Comparison of ENCODE assay signal across 8 cellular contexts in the genomic region with DNA sequence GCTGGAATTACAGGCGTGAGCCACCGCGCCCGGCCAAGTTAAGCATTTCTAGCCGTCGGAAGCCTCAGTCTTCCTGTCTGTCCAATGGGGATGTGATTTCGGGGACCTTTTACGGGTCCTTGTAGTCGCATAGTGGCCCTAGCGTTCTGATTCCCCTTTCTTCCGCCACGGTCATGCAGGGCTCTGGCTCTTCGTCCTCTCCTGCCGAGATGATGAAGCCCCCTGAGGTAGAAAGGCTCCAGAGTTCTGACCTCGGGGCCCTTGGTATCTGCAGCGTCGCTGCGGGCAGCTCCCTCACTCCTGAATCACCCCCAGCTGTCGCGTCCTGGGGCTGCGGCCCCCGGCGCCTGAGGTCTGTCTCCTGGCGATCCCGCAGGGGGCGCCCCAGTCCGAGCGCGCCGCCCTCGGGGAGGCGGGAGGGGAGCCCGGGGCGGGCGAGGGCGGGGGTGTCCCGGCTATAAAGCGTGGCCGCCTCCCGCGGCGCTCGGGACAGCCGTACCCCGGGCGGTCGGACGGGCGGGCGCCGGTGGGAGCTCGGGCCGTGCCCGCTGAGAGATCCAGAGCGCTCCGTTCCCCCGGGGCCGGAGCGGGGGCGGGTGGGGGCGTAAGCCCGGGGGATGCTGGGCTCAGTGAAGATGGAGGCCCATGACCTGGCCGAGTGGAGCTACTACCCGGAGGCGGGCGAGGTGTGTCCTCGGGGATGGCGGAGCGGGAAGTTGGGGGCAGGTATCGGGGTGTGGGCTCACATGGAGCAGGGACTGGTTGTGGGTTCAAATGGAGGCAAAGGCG. TPM values are rescaled to one million over a fixed set of nuclear protein-coding genes. Genes with fewer than 3 reads are reported as not detected.
A peak's percentile ranks its signal among the peaks of the same experiment; 100 is the strongest.
DNase-seq lines count a peak whose midpoint lies in the region; ATAC-seq and TF ChIP-seq lines count a peak whose summit lies in the region.

Gene FOXA3 (plus strand): TSS at position 487 of the 789 bp plus-strand sequence. CDS start 131 bp downstream, at position 618.

- H3K4me1 Mint-ChIP-seq in activated B cell treated with CpG ODN at 0.5 μM for 24 hours: peaks cover 37% of the 10 kb centered on the region

- H3K23ac ChIP-seq in mesendoderm (ENCODE audit: low read length): peak within 1 kb of the TSS; percentile 83

- peaks cover 9% of the 10 kb centered on the region for H3K4me1 ChIP-seq in mesendoderm (ENCODE audit: control insufficient read depth, low read depth, low read length)
- H3K4me1 ChIP-seq in stomach: peaks cover 24 to 43% (median 38%) of the 10 kb centered on the region in 4 donors

- POLR2A ChIA-PET in activated B cell treated with CpG ODN at 0.5 μM for 24 hours (lab: Charles Lee): interaction anchor here (0.6 to 2.5 kb wide), 22 partner anchors 9 to 849 kb away, joined by 3 to 33 read pairs (median 4); partner anchors contain the start of genes BLOC1S3, DMWD, FOSB and IRF2BP1

- no peak within 1 kb of the TSS for H2AK5ac ChIP-seq in mesendoderm (ENCODE audit: low read length)

- H3K27ac ChIP-seq in mesendoderm (ENCODE audit: low read depth, low read length) (peak within 1 kb of the TSS; percentile 47), stomach (peak within 1 kb of the TSS; percentile 78 to 96 (median 92))

- no peaks in the 10 kb centered on the region for H3K36me3 ChIP-seq in mesendoderm (ENCODE audit: control insufficient read depth, insufficient read depth, low read length)
- peaks cover 6 to 20% (median 12%) of the 10 kb centered on the region in 4 donors for H3K36me3 ChIP-seq in stomach

- peak within 1 kb of the TSS; percentile 85 for H3K4me3 ChIP-seq in mesendoderm (ENCODE audit: low read length)
- peak within 1 kb of the TSS; percentile 75 to 97 (median 90) for H3K4me3 ChIP-seq in stomach

- intact Hi-C loops in activated B cell treated with CpG ODN at 0.5 μM for 24 hours (cut with micrococcal nuclease) (loop anchor here (1.0 to 10.0 kb wide), 14 partner anchors 22 to 987 kb away; partner anchors contain the start of genes AP2S1, CCDC61, DMWD and GEMIN7), stomach (cut with DNase I; ENCODE audit: low total_unique reads) (no loop called here)

- peak; percentile 10 for ATAC-seq in activated B cell treated with CpG ODN at 0.5 μM for 24 hours (ENCODE audit: low read depth)

- TF ChIP-seq EP300 in stomach (IDR thresholded peaks at IDR 0.05): no peak

- no peak within 1 kb of the TSS for H4K5ac ChIP-seq in mesendoderm (ENCODE audit: low read length)

- no peak within 1 kb of the TSS for H2BK15ac ChIP-seq in mesendoderm (replicated peaks; ENCODE audit: low read depth)

- peak within 1 kb of the TSS; percentile 64 for H2BK5ac ChIP-seq in mesendoderm (ENCODE audit: low read length)

- H3K27me3 Mint-ChIP-seq in activated B cell treated with CpG ODN at 0.5 μM for 24 hours: peaks cover 19% of the 10 kb centered on the region

- peak within 1 kb of the TSS; percentile 97 for H3K56ac ChIP-seq in mesendoderm (ENCODE audit: low read length)

- CTCF ChIA-PET in activated B cell treated with CpG ODN at 0.5 μM for 24 hours (lab: Charles Lee): interaction anchor here (0.8 to 2.7 kb wide), 9 partner anchors 18 to 153 kb away, joined by 3 to 16 read pairs (median 4); partner anchors contain the start of genes MYPOP and SIX5

- in situ Hi-C loops in KBM-7 (cut with MboI; ENCODE audit: low pct_unique_long_range_greater_than_20kb, low sequenced_read_pairs): no loop called here

- H3K79me1 ChIP-seq in mesendoderm (ENCODE audit: low read length): peaks cover 15% of the 10 kb centered on the region

- H3K9me3 Mint-ChIP-seq in activated B cell treated with CpG ODN at 0.5 μM for 24 hours: no peaks in the 10 kb centered on the region

- peaks cover 47% of the 10 kb centered on the region for H3K79me2 ChIP-seq in mesendoderm (ENCODE audit: control insufficient read depth, insufficient read depth, low read length)

- H3K4me2 ChIP-seq in mesendoderm (ENCODE audit: low read length): peak within 1 kb of the TSS; percentile 70

- H3K4me3 Mint-ChIP-seq in activated B cell treated with CpG ODN at 0.5 μM for 24 hours: peak within 1 kb of the TSS; percentile 96

- DNase-seq in NCI-H2081 (lab: John Stamatoyannopoulos, UW): peak; percentile 28 to 59
- no peak for DNase-seq in NCI-H2081 treated with DMSO at 0.1 percent for 48 hours (lab: John Stamatoyannopoulos, UW)
- DNase-seq in KBM-7: peak; percentile 53
- DNase-seq in activated B cell treated with CpG ODN at 0.5 μM for 24 hours: peak; percentile 63
- peak; percentile 79 for DNase-seq in ecto neural progenitor cell (ENCODE audit: low spot score)
- DNase-seq in mesendoderm: peak; percentile 89
- DNase-seq in stomach: peak; percentile 81
- DNase-seq in NCI-H187 treated with DMSO at 0.1 percent for 48 hours (lab: John Stamatoyannopoulos, UW): no peak

- no CpG with 5 or more reads among the region's 71 CpGs for WGBS in mesendoderm (ENCODE audit: extremely low coverage, insufficient coverage, low lambda C conversion rate)
- WGBS in stomach, 5 donors: 1 to 3% (median 2%) methylated on average over 22 to 71 of the region's 71 CpGs

- H3K18ac ChIP-seq in mesendoderm (ENCODE audit: low read length): peak within 1 kb of the TSS; percentile 97

- H3K27me3 ChIP-seq in mesendoderm (ENCODE audit: insufficient read depth, low read length, poor library complexity) (no peaks in the 10 kb centered on the region), stomach (peaks cover 0 to 34% (median 9%) of the 10 kb centered on the region in 3 donors)

- H2BK120ac ChIP-seq in mesendoderm (ENCODE audit: low read depth, low read length): peak within 1 kb of the TSS; percentile 15

- H3K27ac Mint-ChIP-seq in activated B cell treated with CpG ODN at 0.5 μM for 24 hours: peak within 1 kb of the TSS; percentile 96

- H4K8ac ChIP-seq in mesendoderm (ENCODE audit: low read depth, low read length): peak within 1 kb of the TSS; percentile 59

- TF ChIP-seq CTCF in activated B cell treated with CpG ODN at 0.5 μM for 24 hours (IDR thresholded peaks at IDR 0.05) (no peak), stomach (IDR thresholded peaks at IDR 0.05) (peak in 5 of 7 experiments; percentile 62 to 84 (median 80))

- peak within 1 kb of the TSS; percentile 92 for H3K9ac ChIP-seq in mesendoderm (ENCODE audit: low read length)

- no peaks in the 10 kb centered on the region for H3K9me3 ChIP-seq in stomach

- H3K36me3 Mint-ChIP-seq in activated B cell treated with CpG ODN at 0.5 μM for 24 hours (ENCODE audit: low read depth): peaks cover 22% of the 10 kb centered on the region

- H3K4ac ChIP-seq in mesendoderm (ENCODE audit: low read depth, low read length): peak within 1 kb of the TSS; percentile 37

- TF ChIP-seq POLR2A in stomach (IDR thresholded peaks at IDR 0.05): peak in 1 of 4 donors; percentile 24

RNA-seq across cellular contexts. Expression of gene FOXA3, which starts in this region (rescaled TPM):
- total RNA-seq in activated B cell treated with CpG ODN at 0.5 μM for 24 hours (not detected in 2 replicates), stomach (10 to 100 TPM in 4 of 5 donors, 1 to 10 TPM in 1; 7.6 to 46.7 (median 18.5) TPM)
- polyA plus RNA-seq in mesendoderm (2013, experiment 1 of 2): 12.9 TPM
- 13.3 TPM for polyA plus RNA-seq in mesendoderm (2013, experiment 2 of 2)
- 10 to 100 TPM; 11.9 to 65.8 (median 41.0) TPM for polyA plus RNA-seq in stomach

Comparison
In these comparisons a context has a peak if more than half of its experiments do, and no peak if none do; other contexts are left out.
1. DNase-seq: peak in NCI-H2081 (2 of 2), KBM-7 (single experiment), ecto neural progenitor cell (single experiment), mesendoderm (single experiment) and stomach (single experiment); none in NCI-H2081 treated with DMSO at 0.1 percent for 48 hours (single experiment) and NCI-H187 treated with DMSO at 0.1 percent for 48 hours (single experiment).
2. Peak in DNase-seq and ATAC-seq in activated B cell treated with CpG ODN at 0.5 μM for 24 hours; RNA of the gene not detected or under 1 TPM.